ENCODE assay signal across 9 cellular contexts in genomic region chr11:121534131-121535093, GRCh38.
A peak's percentile ranks its signal among the peaks of the same experiment; 100 is the strongest.
DNase-seq lines count a peak whose midpoint lies in the region; ATAC-seq, FAIRE-seq and TF ChIP-seq lines count a peak whose summit lies in the region.
"Had no signal": no experiment of that assay in that cellular context is flagged by ENCODE, and none has a peak within 500 bp of the region (broad histone marks: within the 10 kb centered on the region; RNA-seq: fewer than 3 reads in every experiment).

No MANE protein-coding gene starts in this region.

- TF ChIP-seq POLR2A in H1 (IDR thresholded peaks at IDR 0.05; ENCODE audit: control extremely low read depth in 1 of 2, low read depth in 2 of 2, low read length in 2 of 2): no peak

- peaks cover 0 to 16% (median 7%) of the 10 kb centered on the region in 4 experiments; a peak in 5 of 8 replicates for H3K36me3 ChIP-seq in H1 (ENCODE audit: control insufficient read depth in 2 of 4, insufficient read depth in 4 of 4, low read length in 3 of 4)

- no peak overlapping the region for H4K8ac ChIP-seq in H1 (ENCODE audit: extremely low read depth, insufficient read depth, low read length)

- no peaks in the 10 kb centered on the region for H3K9me3 ChIP-seq in H1 (ENCODE audit: insufficient read depth in 2 of 2, low read depth in 1 of 2, low read length in 1 of 2)

- H2AFZ ChIP-seq in H1 (ENCODE audit: low read length): no peak overlapping the region

- H3K4me1 ChIP-seq in H1 (replicated peaks in 1 of 4; ENCODE audit: control insufficient read depth in 3 of 4, insufficient read depth in 4 of 4, low read length in 3 of 4): no peaks in the 10 kb centered on the region

- H3K79me1 ChIP-seq in H1 (ENCODE audit: low read depth, low read length): no peaks in the 10 kb centered on the region; the same call in 1 of the 2 replicates

- TF ChIP-seq EP300 in H1 (IDR thresholded peaks at IDR 0.05; ENCODE audit: borderline replicate concordance in 1 of 2, low read depth in 2 of 2, low read length in 2 of 2): no peak

- H3K23ac ChIP-seq in H1 (ENCODE audit: insufficient read length): no peak overlapping the region

- TF ChIP-seq RAD21 in H1 (IDR thresholded peaks at IDR 0.05 in 1 of 2, conservative IDR thresholded peaks at IDR 0.05 in 1 of 2; ENCODE audit: low read depth in 2 of 2, low read length in 2 of 2): peak; percentile 28 to 45; a peak in 3 of 4 replicates

- CTCF ChIA-PET in H1 (lab: Charles Lee; ENCODE audit: partially characterized antibody): interaction anchor here (1.0 to 1.5 kb wide), 4 partner anchors 67 to 141 kb away, joined by 3 to 5 read pairs (median 4); partner anchors contain the start of genes SORL1 and SORL1-AS1

- 89% methylated on average over 12 of the region's 12 CpGs; no CpG with 5 or more reads in 1 of the 2 experiments for WGBS in H1 (ENCODE audit: extremely low coverage in 1 of 2, insufficient coverage in 1 of 2, insufficient read length in 1 of 2, insufficient replicate concordance in 2 of 2, low coverage in 1 of 2, low lambda C conversion rate in 2 of 2, missing lambda C conversion rate in 1 of 2), 2 experiments

- no peak overlapping the region for H2BK5ac ChIP-seq in H1 (ENCODE audit: low read depth, low read length)

- H4K91ac ChIP-seq in H1 (replicated peaks; ENCODE audit: insufficient read length, low read length): no peak overlapping the region

- H3K27ac Mint-ChIP-seq in osteocyte (ENCODE audit: unreplicated experiment): no peak overlapping the region

- H3K56ac ChIP-seq in H1 (replicated peaks; ENCODE audit: insufficient read length, low read depth, low read length): no peak overlapping the region

- H2BK20ac ChIP-seq in H1 (ENCODE audit: low read length): no peak overlapping the region

- H3K18ac ChIP-seq in H1 (ENCODE audit: extremely low read depth, low read length): no peak overlapping the region

- no peak overlapping the region for H3K14ac ChIP-seq in H1 (ENCODE audit: insufficient read length)

- H3K4me2 ChIP-seq in H1 (ENCODE audit: insufficient read depth in 1 of 2, low read depth in 2 of 2, low read length in 2 of 2): no peak overlapping the region

- POLR2A ChIA-PET in H1 (lab: Charles Lee; ENCODE audit: partially characterized antibody): interaction anchor here (0.6 kb wide), 1 partner anchor 442 kb away, joined by 3 read pairs; no protein-coding TSS in a partner anchor

- no peak overlapping the region for H4K5ac ChIP-seq in H1 (ENCODE audit: insufficient read length, low read depth, low read length)

- no peak overlapping the region for H2AK5ac ChIP-seq in H1 (ENCODE audit: low read depth, low read length)

- peak; percentile 21 for DNase-seq in ELR (ENCODE audit: low read depth)
- peak; percentile 95 to 98 for DNase-seq in NCI-H526 (lab: John Stamatoyannopoulos, UW)
- no peak for DNase-seq in H1 (ENCODE audit: low read depth in 1 of 2, low spot score in 2 of 2)
- DNase-seq in osteocyte (ENCODE audit: extremely low spot score, unreplicated experiment): peak; percentile 23
- DNase-seq in central memory CD4-positive, alpha-beta T cell: no peak
- DNase-seq: islet precursor cell had no signal

- peaks cover 12% of the 10 kb centered on the region for H3K9me3 Mint-ChIP-seq in osteocyte (ENCODE audit: unreplicated experiment)

- H2BK12ac ChIP-seq in H1 (ENCODE audit: low read depth, low read length): no peak overlapping the region

- H3K36me3 Mint-ChIP-seq in osteocyte (ENCODE audit: unreplicated experiment): no peaks in the 10 kb centered on the region

- H3K4me3 ChIP-seq in H1 (ENCODE audit: extremely low read depth in 1 of 4, insufficient read depth in 2 of 4, low read depth in 3 of 4, low read length in 4 of 4): no peak overlapping the region

- H3K4me3 Mint-ChIP-seq in osteocyte (ENCODE audit: unreplicated experiment): no peak overlapping the region

- H3K4me1 Mint-ChIP-seq in osteocyte (ENCODE audit: unreplicated experiment): no peaks in the 10 kb centered on the region

- H3K79me2 ChIP-seq in H1 (ENCODE audit: control insufficient read depth in 1 of 2, insufficient read depth in 2 of 2, low read length in 2 of 2): no peaks in the 10 kb centered on the region

- TF ChIP-seq CTCF in H1 (IDR thresholded peaks at IDR 0.05; ENCODE audit: control extremely low read depth in 1 of 3, insufficient read depth in 1 of 3, low read depth in 1 of 3, low read length in 3 of 3) (no peak), osteocyte (IDR thresholded peaks at IDR 0.05) (peak; percentile 33)

- H3K4ac ChIP-seq in H1 (replicated peaks; ENCODE audit: insufficient read length, low read depth, low read length): no peak overlapping the region

- H4K20me1 ChIP-seq in H1 (replicated peaks in 1 of 2; ENCODE audit: control insufficient read depth in 1 of 2, insufficient read depth in 2 of 2, low read length in 2 of 2): no peaks in the 10 kb centered on the region

- H3K27me3 ChIP-seq in H1 (replicated peaks in 1 of 4; ENCODE audit: control insufficient read depth in 3 of 4, extremely low read depth in 1 of 4, insufficient read depth in 3 of 4, low read length in 3 of 4): no peaks in the 10 kb centered on the region

- FAIRE-seq in H1 (lab: Jason Lieb, UNC): no peak

- H3K23me2 ChIP-seq in H1 (ENCODE audit: low read depth, low read length): no peaks in the 10 kb centered on the region

- no peak overlapping the region for H2BK15ac ChIP-seq in H1 (ENCODE audit: low read length)

- no peak overlapping the region for H2BK120ac ChIP-seq in H1 (replicated peaks; ENCODE audit: low read depth, low read length)

- no peak overlapping the region for H3K9ac ChIP-seq in H1 (replicated peaks in 1 of 4; ENCODE audit: extremely low read depth in 1 of 4, low read depth in 3 of 4, low read length in 3 of 4)

- no peak overlapping the region for H3K27ac ChIP-seq in H1 (ENCODE audit: low read depth, low read length)

- ATAC-seq in HG03432 (IDR thresholded peaks at IDR 0.05; ENCODE audit: unreplicated experiment) (no peak), HG02798 (IDR thresholded peaks at IDR 0.05; ENCODE audit: poor library complexity, unreplicated experiment) (no peak), HG03439 (IDR thresholded peaks at IDR 0.05; ENCODE audit: unreplicated experiment) (no peak)

- peaks cover 16% of the 10 kb centered on the region for H3K27me3 Mint-ChIP-seq in osteocyte (ENCODE audit: unreplicated experiment)

TF ChIP-seq in H1, 55 proteins besides CTCF, POLR2A, EP300 and RAD21 (continues in another document):
- TF ChIP-seq POLR2AphosphoS5 (IDR thresholded peaks at IDR 0.05; ENCODE audit: low read depth, low read length) (no peak), KDM5A (IDR thresholded peaks at IDR 0.05; ENCODE audit: low read length) (no peak), CEBPB (IDR thresholded peaks at IDR 0.05; ENCODE audit: low read depth, low read length) (no peak), PHF8 (conservative IDR thresholded peaks at IDR 0.05; ENCODE audit: low read depth, low read length) (no peak), RNF2 (IDR thresholded peaks at IDR 0.05; ENCODE audit: borderline replicate concordance, low read depth, low read length, missing control alignments, poor library complexity, severe bottlenecking) (no peak)

Comparison
In these comparisons a context has a peak if more than half of its experiments do, and no peak if none do; other contexts are left out.
1. DNase-seq: peak in ELR (single experiment), NCI-H526 (2 of 2) and osteocyte (single experiment); none in H1 (0 of 2) and central memory CD4-positive, alpha-beta T cell (single experiment).